1 cellular context compared by ENCODE assay signal in genomic region chr2:104091894-104092293, GRCh38.
TF ChIP-seq lines count a peak whose summit lies in the region.

No MANE protein-coding gene starts in this region.

TF ChIP-seq in GM23338, 12 proteins besides CTCF, POLR2A, EP300 and RAD21 (continued from another document):
- TF ChIP-seq, protein P1, sequence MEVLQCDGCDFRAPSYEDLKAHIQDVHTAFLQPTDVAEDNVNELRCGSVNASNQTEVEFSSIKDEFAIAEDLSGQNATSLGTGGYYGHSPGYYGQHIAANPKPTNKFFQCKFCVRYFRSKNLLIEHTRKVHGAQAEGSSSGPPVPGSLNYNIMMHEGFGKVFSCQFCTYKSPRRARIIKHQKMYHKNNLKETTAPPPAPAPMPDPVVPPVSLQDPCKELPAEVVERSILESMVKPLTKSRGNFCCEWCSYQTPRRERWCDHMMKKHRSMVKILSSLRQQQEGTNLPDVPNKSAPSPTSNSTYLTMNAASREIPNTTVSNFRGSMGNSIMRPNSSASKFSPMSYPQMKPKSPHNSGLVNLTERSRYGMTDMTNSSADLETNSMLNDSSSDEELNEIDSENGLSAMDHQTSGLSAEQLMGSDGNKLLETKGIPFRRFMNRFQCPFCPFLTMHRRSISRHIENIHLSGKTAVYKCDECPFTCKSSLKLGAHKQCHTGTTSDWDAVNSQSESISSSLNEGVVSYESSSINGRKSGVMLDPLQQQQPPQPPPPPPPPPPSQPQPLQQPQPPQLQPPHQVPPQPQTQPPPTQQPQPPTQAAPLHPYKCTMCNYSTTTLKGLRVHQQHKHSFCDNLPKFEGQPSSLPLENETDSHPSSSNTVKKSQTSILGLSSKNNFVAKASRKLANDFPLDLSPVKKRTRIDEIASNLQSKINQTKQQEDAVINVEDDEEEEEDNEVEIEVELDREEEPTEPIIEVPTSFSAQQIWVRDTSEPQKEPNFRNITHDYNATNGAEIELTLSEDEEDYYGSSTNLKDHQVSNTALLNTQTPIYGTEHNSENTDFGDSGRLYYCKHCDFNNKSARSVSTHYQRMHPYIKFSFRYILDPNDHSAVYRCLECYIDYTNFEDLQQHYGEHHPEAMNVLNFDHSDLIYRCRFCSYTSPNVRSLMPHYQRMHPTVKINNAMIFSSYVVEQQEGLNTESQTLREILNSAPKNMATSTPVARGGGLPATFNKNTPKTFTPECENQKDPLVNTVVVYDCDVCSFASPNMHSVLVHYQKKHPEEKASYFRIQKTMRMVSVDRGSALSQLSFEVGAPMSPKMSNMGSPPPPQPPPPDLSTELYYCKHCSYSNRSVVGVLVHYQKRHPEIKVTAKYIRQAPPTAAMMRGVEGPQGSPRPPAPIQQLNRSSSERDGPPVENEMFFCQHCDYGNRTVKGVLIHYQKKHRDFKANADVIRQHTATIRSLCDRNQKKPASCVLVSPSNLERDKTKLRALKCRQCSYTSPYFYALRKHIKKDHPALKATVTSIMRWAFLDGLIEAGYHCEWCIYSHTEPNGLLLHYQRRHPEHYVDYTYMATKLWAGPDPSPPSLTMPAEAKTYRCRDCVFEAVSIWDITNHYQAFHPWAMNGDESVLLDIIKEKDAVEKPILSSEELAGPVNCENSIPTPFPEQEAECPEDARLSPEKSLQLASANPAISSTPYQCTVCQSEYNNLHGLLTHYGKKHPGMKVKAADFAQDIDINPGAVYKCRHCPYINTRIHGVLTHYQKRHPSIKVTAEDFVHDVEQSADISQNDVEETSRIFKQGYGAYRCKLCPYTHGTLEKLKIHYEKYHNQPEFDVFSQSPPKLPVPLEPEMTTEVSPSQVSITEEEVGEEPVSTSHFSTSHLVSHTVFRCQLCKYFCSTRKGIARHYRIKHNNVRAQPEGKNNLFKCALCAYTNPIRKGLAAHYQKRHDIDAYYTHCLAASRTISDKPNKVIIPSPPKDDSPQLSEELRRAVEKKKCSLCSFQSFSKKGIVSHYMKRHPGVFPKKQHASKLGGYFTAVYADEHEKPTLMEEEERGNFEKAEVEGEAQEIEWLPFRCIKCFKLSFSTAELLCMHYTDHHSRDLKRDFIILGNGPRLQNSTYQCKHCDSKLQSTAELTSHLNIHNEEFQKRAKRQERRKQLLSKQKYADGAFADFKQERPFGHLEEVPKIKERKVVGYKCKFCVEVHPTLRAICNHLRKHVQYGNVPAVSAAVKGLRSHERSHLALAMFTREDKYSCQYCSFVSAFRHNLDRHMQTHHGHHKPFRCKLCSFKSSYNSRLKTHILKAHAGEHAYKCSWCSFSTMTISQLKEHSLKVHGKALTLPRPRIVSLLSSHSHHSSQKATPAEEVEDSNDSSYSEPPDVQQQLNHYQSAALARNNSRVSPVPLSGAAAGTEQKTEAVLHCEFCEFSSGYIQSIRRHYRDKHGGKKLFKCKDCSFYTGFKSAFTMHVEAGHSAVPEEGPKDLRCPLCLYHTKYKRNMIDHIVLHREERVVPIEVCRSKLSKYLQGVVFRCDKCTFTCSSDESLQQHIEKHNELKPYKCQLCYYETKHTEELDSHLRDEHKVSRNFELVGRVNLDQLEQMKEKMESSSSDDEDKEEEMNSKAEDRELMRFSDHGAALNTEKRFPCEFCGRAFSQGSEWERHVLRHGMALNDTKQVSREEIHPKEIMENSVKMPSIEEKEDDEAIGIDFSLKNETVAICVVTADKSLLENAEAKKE (CRISPR knock-in tag; IDR thresholded peaks at IDR 0.05), result no peak
- TF ChIP-seq NANOG (IDR thresholded peaks at IDR 0.05; ENCODE audit: borderline replicate concordance) (no peak), REST (IDR thresholded peaks at IDR 0.05; ENCODE audit: unreplicated experiment) (no peak), ETS1 (IDR thresholded peaks at IDR 0.05) (no peak), POLR2AphosphoS5 (IDR thresholded peaks at IDR 0.05; ENCODE audit: low read depth) (no peak)
